ENCODE assay signal across 8 cellular contexts in genomic region chr1:9129391-9130041, GRCh38. TPM values are rescaled to one million over a fixed set of nuclear protein-coding genes. Genes with fewer than 3 reads are reported as not detected.
DNase-seq lines count a peak whose midpoint lies in the region; ATAC-seq lines count a peak whose summit lies in the region.

No MANE protein-coding gene starts in this region.

- DNase-seq in NCI-H2171 (lab: John Stamatoyannopoulos, UW) (peak; percentile 50), dermis blood vessel endothelial cell (peak; percentile 69), lung microvascular endothelial cell (ENCODE audit: low read depth in 2 of 2) (peak; percentile 52 to 75), NCI-H2107 (lab: John Stamatoyannopoulos, UW) (no peak)
- DNase-seq in activated CD4-positive, alpha-beta T cell treated with anti-CD3 and anti-CD28 coated beads for 48 hours, result peak; percentile 87
- peak; percentile 74 for DNase-seq in stimulated activated CD8-positive, alpha-beta memory T cell treated with anti-CD3 and anti-CD28 coated beads, Interleukin-15, amount 100 ng/mL, for 1 hour (ENCODE audit: low read depth)

- peak; percentile 72 for ATAC-seq in GM18498 (IDR thresholded peaks at IDR 0.05; ENCODE audit: unreplicated experiment)
- peak; percentile 74 for ATAC-seq in HG02759 (IDR thresholded peaks at IDR 0.05; ENCODE audit: unreplicated experiment)

RNA-seq across cellular contexts. Expression of gene GPR157, which starts 0.6 kb away (rescaled TPM):
- total RNA-seq in dermis blood vessel endothelial cell (4.3 and 7.0 TPM in 2 replicates), lung microvascular endothelial cell (2.6 and 5.8 TPM in 2 replicates)
